In the genomic region with DNA sequence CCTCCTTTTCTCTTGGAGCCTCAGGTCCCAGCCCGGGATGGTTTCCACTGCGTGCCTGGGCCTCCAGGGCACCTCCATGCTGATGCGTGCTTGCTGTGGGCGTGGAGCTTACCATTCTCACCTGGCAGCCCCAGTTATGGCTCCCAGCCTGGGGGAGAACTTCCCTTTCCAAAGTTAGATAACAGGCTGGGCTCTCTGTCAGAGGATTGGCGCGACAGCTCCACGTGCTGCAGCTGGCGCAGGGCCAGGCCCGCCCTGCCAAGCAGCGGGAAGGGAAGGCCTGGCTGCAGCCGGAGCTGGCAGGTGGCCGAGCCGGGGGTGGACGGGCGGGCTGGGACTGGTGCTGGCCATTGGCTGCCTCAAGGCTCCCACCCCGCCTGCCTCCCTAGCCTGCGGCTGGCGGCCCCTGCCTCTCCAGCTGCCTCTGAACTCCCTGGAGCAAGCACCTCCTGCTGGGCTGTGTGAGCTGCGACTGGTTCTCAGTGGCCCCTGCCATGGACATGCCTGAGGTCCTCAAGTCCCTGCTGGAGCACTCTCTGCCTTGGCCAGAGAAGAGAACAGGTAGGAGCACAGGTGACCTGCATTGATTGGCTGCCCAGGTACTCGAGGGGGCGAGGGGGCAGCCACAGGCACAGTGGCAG, we compare ENCODE assay signal across 8 cellular contexts. TPM values are rescaled to one million over a fixed set of nuclear protein-coding genes. Genes with fewer than 3 reads are reported as not detected.
DNase-seq lines count a peak whose midpoint lies in the region; ATAC-seq and TF ChIP-seq lines count a peak whose summit lies in the region.

No MANE protein-coding gene starts in this region.

- no peak overlapping the region for H3K4me3 Mint-ChIP-seq in CD4-positive, alpha-beta T cell

- no peaks in the 10 kb centered on the region for H3K27me3 Mint-ChIP-seq in CD4-positive, alpha-beta T cell

- TF ChIP-seq CTCF in CD4-positive, alpha-beta T cell (IDR thresholded peaks at IDR 0.05) = no peak
- peak; percentile 45 for TF ChIP-seq CTCF in cardiac fibroblast (IDR thresholded peaks at IDR 0.05; ENCODE audit: low read depth, low read length)

- H3K9me3 Mint-ChIP-seq in CD4-positive, alpha-beta T cell = no peaks in the 10 kb centered on the region

- H3K36me3 Mint-ChIP-seq in CD4-positive, alpha-beta T cell (ENCODE audit: low read depth) = no peaks in the 10 kb centered on the region

- no peak overlapping the region for H3K27ac Mint-ChIP-seq in CD4-positive, alpha-beta T cell

- peak; percentile 59 for ATAC-seq in CD4-positive, alpha-beta T cell (ENCODE audit: poor library complexity)
- no peak for ATAC-seq in GM18873 (IDR thresholded peaks at IDR 0.05; ENCODE audit: low FRiP score, unreplicated experiment)

- H3K4me3 ChIP-seq in cardiac fibroblast (replicated peaks in 1 of 2; ENCODE audit: low read depth in 2 of 2, low read length in 2 of 2) (peak overlapping the region in 1 of 2 donors; percentile 25), skeletal muscle tissue (ENCODE audit: low read length in 3 of 3) (peak overlapping the region; percentile 88 to 98 (median 95))

- intact Hi-C loops in CD4-positive, alpha-beta T cell (cut with DNase I, micrococcal nuclease) = no loop called here

- H3K36me3 ChIP-seq in skeletal muscle tissue (ENCODE audit: control insufficient read depth in 3 of 3, insufficient read depth in 3 of 3, low read length in 3 of 3) = peaks cover 1 to 17% (median 5%) of the 10 kb centered on the region in 3 donors

- CTCF ChIA-PET in CD4-positive, alpha-beta T cell (lab: Charles Lee) = interaction anchor here (0.6 kb wide), 1 partner anchor 25 kb away, joined by 4 read pairs; no protein-coding TSS in a partner anchor

- TF ChIP-seq RAD21 in Ishikawa (IDR thresholded peaks at IDR 0.05; ENCODE audit: low read depth) = peak; percentile 26

- no peaks in the 10 kb centered on the region for H3K27me3 ChIP-seq in CD4-positive, alpha-beta T cell (ENCODE audit: control insufficient read depth, insufficient read depth, low read length)
- H3K27me3 ChIP-seq in skeletal muscle tissue (ENCODE audit: control insufficient read depth in 3 of 3, insufficient read depth in 3 of 3, low read length in 3 of 3) = no peaks in the 10 kb centered on the region

- peak in 1 of 10 experiments; percentile 5 for DNase-seq in CD4-positive, alpha-beta T cell
- DNase-seq in OCI-M1 (lab: John Stamatoyannopoulos, UW) (peak; percentile 98), cardiac fibroblast (ENCODE audit: low read depth in 2 of 2) (peak; percentile 91 to 99), islet precursor cell (peak; percentile 76), DMS114 treated with DMSO at 0.1 percent for 48 hours (lab: John Stamatoyannopoulos, UW; ENCODE audit: unreplicated experiment) (no peak)

- peak; percentile 37; the same call in 1 of the 2 replicates for TF ChIP-seq EP300 in Ishikawa (IDR thresholded peaks at IDR 0.05; ENCODE audit: borderline replicate concordance)

- peak overlapping the region; percentile 70 to 100 (median 90) for H3K9ac ChIP-seq in skeletal muscle tissue (ENCODE audit: low read depth in 1 of 3, low read length in 3 of 3)

- H3K4me1 Mint-ChIP-seq in CD4-positive, alpha-beta T cell (ENCODE audit: low read depth) = no peaks in the 10 kb centered on the region

- no peaks in the 10 kb centered on the region for H3K9me3 ChIP-seq in CD4-positive, alpha-beta T cell (ENCODE audit: control insufficient read depth, low read length)
- no peaks in the 10 kb centered on the region for H3K9me3 ChIP-seq in skeletal muscle tissue (ENCODE audit: control insufficient read depth in 3 of 3, low read length in 3 of 3)

- peaks cover 43 to 59% (median 52%) of the 10 kb centered on the region in 3 donors for H3K4me1 ChIP-seq in skeletal muscle tissue (ENCODE audit: control insufficient read depth in 3 of 3, insufficient read depth in 3 of 3, low read length in 3 of 3)

- H3K27ac ChIP-seq in CD4-positive, alpha-beta T cell (ENCODE audit: low read depth, low read length) = no peak overlapping the region
- peak overlapping the region; percentile 85 for H3K27ac ChIP-seq in skeletal muscle tissue (ENCODE audit: low read depth, low read length)

- POLR2A ChIA-PET in CD4-positive, alpha-beta T cell (lab: Charles Lee) = interaction anchor here (1.3 kb wide), 2 partner anchors 14 to 81 kb away, joined by 4 to 6 read pairs; partner anchors contain the start of genes RANGAP1 and TEF

TF ChIP-seq in Ishikawa, 13 proteins besides CTCF, POLR2A, EP300 and RAD21:
- TF ChIP-seq ZBTB7A (IDR thresholded peaks at IDR 0.05; ENCODE audit: low read depth) (peak; percentile 57; the same call in 1 of the 2 replicates), YY1 (IDR thresholded peaks at IDR 0.05; ENCODE audit: low read depth) (peak; percentile 73), NFIC (IDR thresholded peaks at IDR 0.05) (peak; percentile 100), TCF12 (IDR thresholded peaks at IDR 0.05; ENCODE audit: low read depth) (peak; percentile 79; the same call in 1 of the 2 replicates), EGR1 (IDR thresholded peaks at IDR 0.05) (peak; percentile 97), TEAD4 (IDR thresholded peaks at IDR 0.05) (peak; percentile 14), FOXM1 (IDR thresholded peaks at IDR 0.05; ENCODE audit: borderline replicate concordance, low read depth) (no peak), REST (IDR thresholded peaks at IDR 0.05; ENCODE audit: low read depth) (no peak), USF1 (IDR thresholded peaks at IDR 0.05) (peak; percentile 99), CEBPB (IDR thresholded peaks at IDR 0.05) (no peak), CREB1 (IDR thresholded peaks at IDR 0.05; ENCODE audit: low read depth) (no peak), TAF1 (IDR thresholded peaks at IDR 0.05; ENCODE audit: low read depth) (no peak)
- TF ChIP-seq, protein P1, sequence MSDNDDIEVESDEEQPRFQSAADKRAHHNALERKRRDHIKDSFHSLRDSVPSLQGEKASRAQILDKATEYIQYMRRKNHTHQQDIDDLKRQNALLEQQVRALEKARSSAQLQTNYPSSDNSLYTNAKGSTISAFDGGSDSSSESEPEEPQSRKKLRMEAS (IDR thresholded peaks at IDR 0.05) = peak; percentile 98

RNA-seq across cellular contexts. Expression of gene TEF, which starts 14.6 kb away (rescaled TPM):
- 1 to 10 TPM; 2.4 to 2.6 TPM for total RNA-seq in CD4-positive, alpha-beta T cell
- 12.5 TPM for total RNA-seq in skeletal muscle tissue
